Comparison of ENCODE assay signal across 34 cellular contexts in genomic region chr1:5585256-5585655, GRCh38.
"Had no signal": no experiment of that assay in that cellular context is flagged by ENCODE, and none has a peak within 500 bp of the region (broad histone marks: within the 10 kb centered on the region; RNA-seq: fewer than 3 reads in every experiment).

No MANE protein-coding gene starts in this region.

- H3K27ac Mint-ChIP-seq: activated CD4-positive, alpha-beta T cell treated with anti-CD3 and anti-CD28 coated beads, Interleukin-2, amount 10 ng/mL, durations not matched to agents 7 days and 5 days; activated CD8-positive, alpha-beta memory T cell treated with anti-CD3 and anti-CD28 coated beads, Interleukin-2, amount 10 ng/mL, durations not matched to agents 7 days and 5 days; activated naive CD8-positive, alpha-beta T cell treated with anti-CD3 and anti-CD28 coated beads for 36 hours; activated T-cell treated with anti-CD3 and anti-CD28 coated beads, Interleukin-2, amount 50 U/mL, for 72 hours; activated T-helper 17 cell treated with anti-CD3 and anti-CD28 coated beads, Interleukin-2, amount 50 U/mL, for 72 hours had no signal

- H3K4me3 Mint-ChIP-seq: activated CD4-positive, alpha-beta T cell treated with anti-CD3 and anti-CD28 coated beads, Interleukin-2, amount 10 ng/mL, durations not matched to agents 7 days and 5 days; activated CD8-positive, alpha-beta memory T cell treated with anti-CD3 and anti-CD28 coated beads, Interleukin-2, amount 10 ng/mL, durations not matched to agents 7 days and 5 days; activated naive CD8-positive, alpha-beta T cell treated with anti-CD3 and anti-CD28 coated beads for 36 hours; activated T-cell treated with anti-CD3 and anti-CD28 coated beads, Interleukin-2, amount 50 U/mL, for 72 hours; activated T-helper 17 cell treated with anti-CD3 and anti-CD28 coated beads, Interleukin-2, amount 50 U/mL, for 72 hours had no signal

- H3K4me1 Mint-ChIP-seq: activated CD4-positive, alpha-beta T cell treated with anti-CD3 and anti-CD28 coated beads, Interleukin-2, amount 10 ng/mL, durations not matched to agents 7 days and 5 days; activated CD8-positive, alpha-beta memory T cell treated with anti-CD3 and anti-CD28 coated beads, Interleukin-2, amount 10 ng/mL, durations not matched to agents 7 days and 5 days; activated naive CD8-positive, alpha-beta T cell treated with anti-CD3 and anti-CD28 coated beads for 36 hours; activated T-helper 17 cell treated with anti-CD3 and anti-CD28 coated beads, Interleukin-2, amount 50 U/mL, for 72 hours had no signal

- H3K27me3 ChIP-seq: body of pancreas had no signal

- H3K9me3 ChIP-seq: body of pancreas, breast epithelium, MG63 had no signal

- ATAC-seq: activated CD8-positive, alpha-beta memory T cell treated with anti-CD3 and anti-CD28 coated beads, Interleukin-2, amount 10 ng/mL, durations not matched to agents 7 days and 5 days; activated T-cell treated with anti-CD3 and anti-CD28 coated beads, Interleukin-2, amount 50 U/mL, for 72 hours; activated T-helper 17 cell treated with anti-CD3 and anti-CD28 coated beads, Interleukin-2, amount 50 U/mL, for 72 hours; body of pancreas; Panc1 had no signal

- H3K4me1 ChIP-seq: body of pancreas, breast epithelium, SJCRH30 had no signal

- DNase-seq: activated CD4-positive, alpha-beta T cell treated with anti-CD3 and anti-CD28 coated beads, Interleukin-2, amount 10 ng/mL, durations not matched to agents 7 days and 5 days; activated CD4-positive, alpha-beta T cell treated with anti-CD3 and anti-CD28 coated beads, Interleukin-2, amount 50 U/mL, for 48 hours; activated CD4-positive, CD25-positive, alpha-beta regulatory T cell; activated effector memory CD4-positive, alpha-beta T cell treated with anti-CD3 and anti-CD28 coated beads, Interleukin-2, amount 50 U/mL, for 16 hours; activated naive CD4-positive, alpha-beta T cell; activated naive CD4-positive, alpha-beta T cell treated with anti-CD3 and anti-CD28 coated beads, Interleukin-2, amount 50 U/mL, for 16 hours; activated naive CD8-positive, alpha-beta T cell treated with anti-CD3 and anti-CD28 coated beads for 36 hours; activated T-cell treated with anti-CD3 and anti-CD28 coated beads, Interleukin-2, amount 50 U/mL, for 1 hour; activated T-cell treated with anti-CD3 and anti-CD28 coated beads, Interleukin-2, amount 50 U/mL, for 72 hours; amniotic stem cell; body of pancreas; Kasumi-1; KG1; MG63; NCI-H1048; NCI-H1105 treated with DMSO at 0.1 percent for 48 hours; NCI-H1436; NCI-H1694; NCI-H1930; NCI-H2081 treated with DMSO at 0.1 percent for 48 hours; NCI-H226; NCI-H446 treated with DMSO at 0.1 percent for 48 hours; NCI-H524; NCI-H69; NCI-H82; SHP77; SJCRH30; T1000; WERI-Rb-1 had no signal

- H3K36me3 ChIP-seq: breast epithelium, MG63, SJCRH30, WERI-Rb-1 had no signal

- H3K27ac ChIP-seq: body of pancreas, breast epithelium, SJCRH30, SK-N-MC, WERI-Rb-1 had no signal

- H3K36me3 Mint-ChIP-seq: activated CD8-positive, alpha-beta memory T cell treated with anti-CD3 and anti-CD28 coated beads, Interleukin-2, amount 10 ng/mL, durations not matched to agents 7 days and 5 days; activated naive CD8-positive, alpha-beta T cell treated with anti-CD3 and anti-CD28 coated beads for 36 hours had no signal

- H3K4me3 ChIP-seq: body of pancreas, breast epithelium, MG63, SJCRH30, SK-N-MC had no signal
